ENCODE assay signal across 9 cellular contexts in genomic region chr11:119262668-119263351, GRCh38. TPM values are rescaled to one million over a fixed set of nuclear protein-coding genes. Genes with fewer than 3 reads are reported as not detected.
DNase-seq lines count a peak whose midpoint lies in the region; ATAC-seq, FAIRE-seq and TF ChIP-seq lines count a peak whose summit lies in the region.
"Had no signal": no experiment of that assay in that cellular context is flagged by ENCODE, and none has a peak within 500 bp of the region (broad histone marks: within the 10 kb centered on the region; RNA-seq: fewer than 3 reads in every experiment).

No MANE protein-coding gene starts in this region.

- DNase-seq in ACHN: peak; percentile 64
- DNase-seq in RWPE2 (ENCODE audit: low spot score): no peak
- DNase-seq in right atrium auricular region (ENCODE audit: low spot score): no peak
- no peak for DNase-seq in HT-29 (ENCODE audit: low spot score)
- DNase-seq in GM12892 (ENCODE audit: insufficient read length): no peak
- DNase-seq in mesothelial cell of epicardium (ENCODE audit: low spot score in 2 of 2, unreplicated experiment in 2 of 2): no peak
- DNase-seq in hypothalamus (lab: John Stamatoyannopoulos, UW): no peak
- DNase-seq: WERI-Rb-1 had no signal

- H3K4me1 ChIP-seq in RWPE2 (ENCODE audit: insufficient read depth, poor library complexity, severe bottlenecking) (peaks cover 16% of the 10 kb centered on the region), right atrium auricular region (peaks cover 0 to 24% of the 10 kb centered on the region in 2 donors)

- no peaks in the 10 kb centered on the region for H3K36me3 Mint-ChIP-seq in mesothelial cell of epicardium

- H3K9me3 Mint-ChIP-seq in mesothelial cell of epicardium: no peaks in the 10 kb centered on the region

- H3K27me3 ChIP-seq in RWPE2 (ENCODE audit: insufficient read depth, poor library complexity, severe bottlenecking) (no peaks in the 10 kb centered on the region), right atrium auricular region (no peaks in the 10 kb centered on the region)

- TF ChIP-seq CTCF in RWPE2 (IDR thresholded peaks at IDR 0.05; ENCODE audit: poor library complexity, severe bottlenecking) (peak; percentile 25), right atrium auricular region (IDR thresholded peaks at IDR 0.05) (no peak), mesothelial cell of epicardium (IDR thresholded peaks at IDR 0.05; ENCODE audit: unreplicated experiment) (no peak)

- no peak overlapping the region for H3K4me3 Mint-ChIP-seq in mesothelial cell of epicardium

- H3K4me1 Mint-ChIP-seq in mesothelial cell of epicardium: peaks cover 2% of the 10 kb centered on the region

- ATAC-seq in GM19395 (IDR thresholded peaks at IDR 0.05; ENCODE audit: unreplicated experiment) (peak; percentile 39), RWPE2 (ENCODE audit: low read depth) (peak; percentile 60)

- H3K27me3 Mint-ChIP-seq in mesothelial cell of epicardium (ENCODE audit: low read depth): no peaks in the 10 kb centered on the region

- FAIRE-seq in GM12892 (lab: Jason Lieb, UNC): no peak

- H3K27ac ChIP-seq in RWPE2 (ENCODE audit: poor library complexity, severe bottlenecking) (no peak overlapping the region), right atrium auricular region (peak overlapping the region; percentile 58 to 72)
- H3K27ac ChIP-seq: WERI-Rb-1 had no signal

- in situ Hi-C loops in ACHN (cut with HindIII; ENCODE audit: low pct_ligation_motif_present, low pct_unique_long_range_greater_than_20kb, low sequenced_read_pairs): no loop called here

- H3K9me3 ChIP-seq in RWPE2 (ENCODE audit: severe bottlenecking): no peaks in the 10 kb centered on the region
- H3K9me3 ChIP-seq in right atrium auricular region: no peaks in the 10 kb centered on the region

- TF ChIP-seq POLR2A in GM12892 (IDR thresholded peaks at IDR 0.05; ENCODE audit: low read depth, low read length): no peak

- no peak overlapping the region for H3K4me3 ChIP-seq in RWPE2 (ENCODE audit: severe bottlenecking)
- no peak overlapping the region for H3K4me3 ChIP-seq in right atrium auricular region

- H3K36me3 ChIP-seq in RWPE2 (ENCODE audit: low read depth): peaks cover 4% of the 10 kb centered on the region
- H3K36me3 ChIP-seq in right atrium auricular region: no peaks in the 10 kb centered on the region
- H3K36me3 ChIP-seq: WERI-Rb-1 had no signal

- no peak overlapping the region for H3K27ac Mint-ChIP-seq in mesothelial cell of epicardium

RNA-seq across cellular contexts. Expression of gene MCAM, which starts 54.1 kb away (rescaled TPM):
- total RNA-seq in right atrium auricular region (100 to 1,000 TPM; 356 to 509 TPM), mesothelial cell of epicardium (25.9 to 28.2 TPM (median 26.7 TPM) in 3 replicates)
- 6.4 and 9.9 TPM in 2 replicates for total RNA-seq in HT-29 (2014; rRNA removed; shearing (Covaris generic))
- polyA plus RNA-seq in GM12892 (2012; ENCODE audit: missing spikeins): 3.1 TPM

RNA-seq across cellular contexts. Expression of gene CBL, which starts 56.7 kb away (rescaled TPM):
- total RNA-seq in right atrium auricular region: 10 to 100 TPM in 1 of 2 donors, 1 to 10 TPM in 1; 8.5 to 14.5 TPM
- total RNA-seq in HT-29 (2014; rRNA removed; shearing (Covaris generic)): 6.5 and 8.3 TPM in 2 replicates
- 13.1 TPM for polyA plus RNA-seq in GM12892 (2012; ENCODE audit: missing spikeins)
- total RNA-seq in mesothelial cell of epicardium: 27.5 to 28.0 TPM (median 27.6 TPM) in 3 replicates

Comparison
In these comparisons a context has a peak if more than half of its experiments do, and no peak if none do; other contexts are left out.
1. RNA of gene MCAM, which starts 54.1 kb away (total RNA-seq): 356 to 509 TPM in right atrium auricular region; 25.9 to 28.2 TPM in mesothelial cell of epicardium and 6.4 to 9.9 TPM in HT-29; every median in the first group is over 10 times any median in the second.